Comparison of ENCODE assay signal across 8 cellular contexts in the genomic region with DNA sequence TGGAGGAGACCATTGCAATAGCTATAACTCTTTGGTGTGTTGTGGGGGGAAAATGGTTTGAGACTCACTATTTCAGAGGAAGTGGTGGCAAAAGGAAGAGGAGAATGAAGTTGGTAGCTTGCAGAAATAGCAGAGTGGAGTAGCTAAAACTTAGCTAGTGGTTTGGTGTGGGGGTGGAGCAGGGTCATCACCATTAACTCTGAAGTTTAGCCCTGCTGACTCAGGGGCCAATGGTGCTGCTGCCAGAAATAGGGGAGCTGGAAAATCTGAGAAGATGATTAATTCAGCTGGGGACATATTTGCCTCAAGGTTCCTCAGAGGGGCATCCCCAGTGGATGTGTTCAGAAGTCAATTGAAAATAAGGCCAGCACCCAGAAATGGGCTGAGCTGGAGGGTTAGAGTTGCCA.
A peak's percentile ranks its signal among the peaks of the same experiment; 100 is the strongest.
DNase-seq lines count a peak whose midpoint lies in the region; ATAC-seq and TF ChIP-seq lines count a peak whose summit lies in the region.

No MANE protein-coding gene starts in this region.

- no peaks in the 10 kb centered on the region for H3K36me3 Mint-ChIP-seq in WTC11

- no peak overlapping the region for H3K4me2 ChIP-seq in MM.1S (ENCODE audit: low read depth, low read length)

- no peak overlapping the region for H3K9ac ChIP-seq in MM.1S (ENCODE audit: low read length)

- H3F3A ChIP-seq in MM.1S (ENCODE audit: insufficient read depth, low read length) = peaks cover 5% of the 10 kb centered on the region; the same call in 1 of the 2 replicates

- H3K4me1 ChIP-seq in MM.1S (ENCODE audit: low read length) (peaks cover 19% of the 10 kb centered on the region), mesodermal cell (ENCODE audit: control insufficient read depth, insufficient read depth, low read length, poor library complexity, severe bottlenecking) (peaks cover 35% of the 10 kb centered on the region)

- CTCF ChIA-PET in WTC11 (lab: Charles Lee) = interaction anchor here (1.5 kb wide), 1 partner anchor 30 kb away, joined by 4 read pairs; no protein-coding TSS in a partner anchor

- no peaks in the 10 kb centered on the region for H3K9me3 Mint-ChIP-seq in WTC11

- H3K4me3 Mint-ChIP-seq in WTC11 = no peak overlapping the region

- peaks cover 10% of the 10 kb centered on the region for H3K4me1 Mint-ChIP-seq in WTC11

- no peaks in the 10 kb centered on the region for H3K9me3 ChIP-seq in MM.1S (replicated peaks; ENCODE audit: insufficient read depth, low read length)
- no peaks in the 10 kb centered on the region for H3K9me3 ChIP-seq in mesodermal cell (ENCODE audit: control insufficient read depth, low read length)

- POLR2A ChIA-PET in WTC11 (lab: Charles Lee) = no interaction called here

- H3K36me3 ChIP-seq in MM.1S (replicated peaks; ENCODE audit: insufficient read depth, low read length) (no peaks in the 10 kb centered on the region), mesodermal cell (ENCODE audit: control insufficient read depth, insufficient read depth, low read length) (no peaks in the 10 kb centered on the region)

- H3K4me3 ChIP-seq in AG10803 (ENCODE audit: low read length) = no peak overlapping the region
- no peak overlapping the region for H3K4me3 ChIP-seq in MM.1S (ENCODE audit: low read length)
- H3K4me3 ChIP-seq in mesodermal cell (ENCODE audit: extremely low read depth, insufficient read depth, low read length, poor library complexity, severe bottlenecking) = no peak overlapping the region

- H3K27ac ChIP-seq in MM.1S (ENCODE audit: low read length) (no peak overlapping the region), mesodermal cell (ENCODE audit: low read depth, low read length, severe bottlenecking) (peak overlapping the region; percentile 89)

- no peak overlapping the region for H2AFZ ChIP-seq in MM.1S (ENCODE audit: low read length)

- H3K9me2 ChIP-seq in MM.1S (replicated peaks; ENCODE audit: insufficient read depth, low read length) = no peaks in the 10 kb centered on the region

- ATAC-seq in GM21723 (IDR thresholded peaks at IDR 0.05; ENCODE audit: unreplicated experiment) (no peak), WTC11 (no peak), GM19351 (IDR thresholded peaks at IDR 0.05; ENCODE audit: unreplicated experiment) (no peak)

- DNase-seq in AG10803 (ENCODE audit: low read depth) = peak; percentile 46
- DNase-seq in MM.1S = peak; percentile 58
- peak; percentile 71 for DNase-seq in activated CD8-positive, alpha-beta memory T cell treated with anti-CD3 and anti-CD28 coated beads, Interleukin-2, amount 50 U/mL, for 48 hours
- DNase-seq in WTC11 (ENCODE audit: low spot score) = no peak
- DNase-seq in germinal center (ENCODE audit: low spot score) = no peak

- no peaks in the 10 kb centered on the region for H3K79me2 ChIP-seq in MM.1S (ENCODE audit: low read length)

- TF ChIP-seq CTCF in AG10803 (conservative IDR thresholded peaks at IDR 0.05; ENCODE audit: low read length) = no peak
- no peak for TF ChIP-seq CTCF in MM.1S (IDR thresholded peaks at IDR 0.05; ENCODE audit: low read length)
- no peak for TF ChIP-seq CTCF in WTC11 (IDR thresholded peaks at IDR 0.05)

- H3K27me3 ChIP-seq in MM.1S (replicated peaks; ENCODE audit: insufficient read depth, low read length) = no peaks in the 10 kb centered on the region; the same call in 1 of the 2 replicates

- H4K20me1 ChIP-seq in MM.1S (ENCODE audit: insufficient read depth, low read length) = no peaks in the 10 kb centered on the region

- peaks cover 10% of the 10 kb centered on the region for H3K27me3 Mint-ChIP-seq in WTC11 (ENCODE audit: low read depth)

- H3K27ac Mint-ChIP-seq in WTC11 = no peak overlapping the region

TF ChIP-seq in WTC11, 78 proteins besides CTCF, POLR2A, EP300 and RAD21:
- TF ChIP-seq PRDM15 (CRISPR knock-in tag; IDR thresholded peaks at IDR 0.05) (no peak), NR2C2 (CRISPR knock-in tag; IDR thresholded peaks at IDR 0.05) (no peak), ZNF121 (CRISPR knock-in tag; IDR thresholded peaks at IDR 0.05) (no peak), PRRX2 (CRISPR knock-in tag; IDR thresholded peaks at IDR 0.05) (no peak), SP1 (CRISPR knock-in tag; conservative IDR thresholded peaks at IDR 0.05) (no peak), GTF2I (CRISPR knock-in tag; conservative IDR thresholded peaks at IDR 0.05) (no peak), JAZF1 (CRISPR knock-in tag; IDR thresholded peaks at IDR 0.05) (no peak), ATF6 (CRISPR knock-in tag; IDR thresholded peaks at IDR 0.05) (no peak), FOXP1 (CRISPR knock-in tag; IDR thresholded peaks at IDR 0.05; ENCODE audit: borderline replicate concordance) (no peak), MAX (CRISPR knock-in tag; IDR thresholded peaks at IDR 0.05) (no peak), TEAD1 (CRISPR knock-in tag; IDR thresholded peaks at IDR 0.05) (no peak), CREM (CRISPR knock-in tag; IDR thresholded peaks at IDR 0.05) (no peak), ZNF138 (CRISPR knock-in tag; conservative IDR thresholded peaks at IDR 0.05) (no peak), IRF1 (CRISPR knock-in tag; IDR thresholded peaks at IDR 0.05) (no peak), SOX15 (CRISPR knock-in tag; IDR thresholded peaks at IDR 0.05) (no peak)
- TF ChIP-seq, protein P1, sequence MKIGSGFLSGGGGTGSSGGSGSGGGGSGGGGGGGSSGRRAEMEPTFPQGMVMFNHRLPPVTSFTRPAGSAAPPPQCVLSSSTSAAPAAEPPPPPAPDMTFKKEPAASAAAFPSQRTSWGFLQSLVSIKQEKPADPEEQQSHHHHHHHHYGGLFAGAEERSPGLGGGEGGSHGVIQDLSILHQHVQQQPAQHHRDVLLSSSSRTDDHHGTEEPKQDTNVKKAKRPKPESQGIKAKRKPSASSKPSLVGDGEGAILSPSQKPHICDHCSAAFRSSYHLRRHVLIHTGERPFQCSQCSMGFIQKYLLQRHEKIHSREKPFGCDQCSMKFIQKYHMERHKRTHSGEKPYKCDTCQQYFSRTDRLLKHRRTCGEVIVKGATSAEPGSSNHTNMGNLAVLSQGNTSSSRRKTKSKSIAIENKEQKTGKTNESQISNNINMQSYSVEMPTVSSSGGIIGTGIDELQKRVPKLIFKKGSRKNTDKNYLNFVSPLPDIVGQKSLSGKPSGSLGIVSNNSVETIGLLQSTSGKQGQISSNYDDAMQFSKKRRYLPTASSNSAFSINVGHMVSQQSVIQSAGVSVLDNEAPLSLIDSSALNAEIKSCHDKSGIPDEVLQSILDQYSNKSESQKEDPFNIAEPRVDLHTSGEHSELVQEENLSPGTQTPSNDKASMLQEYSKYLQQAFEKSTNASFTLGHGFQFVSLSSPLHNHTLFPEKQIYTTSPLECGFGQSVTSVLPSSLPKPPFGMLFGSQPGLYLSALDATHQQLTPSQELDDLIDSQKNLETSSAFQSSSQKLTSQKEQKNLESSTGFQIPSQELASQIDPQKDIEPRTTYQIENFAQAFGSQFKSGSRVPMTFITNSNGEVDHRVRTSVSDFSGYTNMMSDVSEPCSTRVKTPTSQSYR (CRISPR knock-in tag; IDR thresholded peaks at IDR 0.05) = no peak

Comparison
In these comparisons a context has a peak if more than half of its experiments do, and no peak if none do; other contexts are left out.
1. DNase-seq: peak in AG10803 (single experiment), MM.1S (single experiment) and activated CD8-positive, alpha-beta memory T cell treated with anti-CD3 and anti-CD28 coated beads, Interleukin-2, amount 50 U/mL, for 48 hours (single experiment); none in WTC11 (single experiment) and germinal center (single experiment).